Comparison of ENCODE assay signal across 8 cellular contexts in genomic region chr1:203629509-203630082, GRCh38.
DNase-seq lines count a peak whose midpoint lies in the region; ATAC-seq and TF ChIP-seq lines count a peak whose summit lies in the region.

No MANE protein-coding gene starts in this region.

- TF ChIP-seq CTCF in choroid plexus epithelial cell (conservative IDR thresholded peaks at IDR 0.05; ENCODE audit: low read depth, low read length) = no peak

- ATAC-seq in GM21447 (IDR thresholded peaks at IDR 0.05; ENCODE audit: unreplicated experiment) (no peak), HG03045 (IDR thresholded peaks at IDR 0.05; ENCODE audit: unreplicated experiment) (no peak)

- peak; percentile 55 for DNase-seq in HCEC 1CT
- DNase-seq in T-helper 9 cell = peak; percentile 48
- peak; percentile 63 for DNase-seq in choroid plexus epithelial cell (ENCODE audit: low read depth)
- DNase-seq in left kidney (ENCODE audit: low read depth, low spot score) = peak; percentile 82
- peak; percentile 49 to 60 for DNase-seq in stimulated activated CD4-positive, alpha-beta T cell treated with anti-CD3 and anti-CD28 coated beads, Interleukin-2, amount 100 ng/mL, for 48 hours
- DNase-seq in dedifferentiated amniotic fluid mesenchymal stem cell (ENCODE audit: extremely low spot score) = no peak

- H3K4me3 ChIP-seq in choroid plexus epithelial cell (ENCODE audit: low read depth, low read length) = peak overlapping the region; percentile 80
